Comparison of ENCODE assay signal across 15 cellular contexts in the genomic region with DNA sequence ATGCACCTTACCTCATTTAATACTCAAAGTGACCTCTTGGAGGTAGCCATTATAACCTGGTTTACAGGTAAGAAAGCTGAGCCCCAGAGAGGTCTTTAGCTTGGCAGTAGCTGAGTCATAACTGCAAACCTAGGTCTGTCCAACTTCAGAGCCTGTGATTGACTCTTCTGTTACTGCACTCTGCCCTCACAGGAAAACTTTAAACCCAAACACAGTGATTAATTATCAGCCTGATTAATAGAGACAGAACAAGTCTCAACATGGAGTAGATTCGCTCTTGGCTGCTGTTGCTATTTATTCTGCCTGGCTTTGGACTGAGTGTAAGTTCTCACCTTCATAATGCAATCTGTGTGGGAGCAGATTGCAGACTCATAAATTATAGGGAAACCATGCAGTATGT. TPM values are rescaled to one million over a fixed set of nuclear protein-coding genes. Genes with fewer than 3 reads are reported as not detected.
DNase-seq lines count a peak whose midpoint lies in the region; ATAC-seq and TF ChIP-seq lines count a peak whose summit lies in the region.
"Had no signal": no experiment of that assay in that cellular context is flagged by ENCODE, and none has a peak within 500 bp of the region (broad histone marks: within the 10 kb centered on the region; RNA-seq: fewer than 3 reads in every experiment).

No MANE protein-coding gene starts in this region.

- ATAC-seq in GM18873 (IDR thresholded peaks at IDR 0.05; ENCODE audit: low FRiP score, unreplicated experiment) (peak; percentile 44), mucosa of descending colon (peak; percentile 62), GM19452 (IDR thresholded peaks at IDR 0.05; ENCODE audit: unreplicated experiment) (no peak), HG02642 (IDR thresholded peaks at IDR 0.05; ENCODE audit: poor library complexity, unreplicated experiment) (no peak)
- ATAC-seq: gastrocnemius medialis; naive thymus-derived CD8-positive, alpha-beta T cell; stimulated activated naive CD8-positive, alpha-beta T cell treated with anti-CD3 and anti-CD28 coated beads, Interleukin-15, amount 100 ng/mL, for 72 hours had no signal

- CTCF ChIA-PET in mammary epithelial cell (lab: Charles Lee; ENCODE audit: low non-redundant PET): interaction anchor here (0.5 to 0.6 kb wide), 2 partner anchors 26 to 100 kb away, joined by 3 to 4 read pairs; no protein-coding TSS in a partner anchor

- 0% methylated on average over 1 of the region's 1 CpG for WGBS in mammary epithelial cell (ENCODE audit: low coverage, missing lambda C conversion rate)

- H3K4me3 Mint-ChIP-seq in mesothelial cell of epicardium: no peak overlapping the region
- H3K4me3 Mint-ChIP-seq: naive thymus-derived CD8-positive, alpha-beta T cell; stimulated activated naive CD8-positive, alpha-beta T cell treated with anti-CD3 and anti-CD28 coated beads, Interleukin-15, amount 100 ng/mL, for 72 hours had no signal

- H3K79me2 ChIP-seq in mammary epithelial cell (ENCODE audit: insufficient read depth, low read length): no peaks in the 10 kb centered on the region

- H3K27me3 Mint-ChIP-seq in mesothelial cell of epicardium (ENCODE audit: low read depth): peaks cover 3% of the 10 kb centered on the region
- H3K27me3 Mint-ChIP-seq: stimulated activated naive CD8-positive, alpha-beta T cell treated with anti-CD3 and anti-CD28 coated beads, Interleukin-15, amount 100 ng/mL, for 72 hours had no signal

- H3K9me3 Mint-ChIP-seq in mesothelial cell of epicardium: no peaks in the 10 kb centered on the region
- H3K9me3 Mint-ChIP-seq: stimulated activated naive CD8-positive, alpha-beta T cell treated with anti-CD3 and anti-CD28 coated beads, Interleukin-15, amount 100 ng/mL, for 72 hours had no signal

- intact Hi-C loops in mammary epithelial cell (cut with micrococcal nuclease): no loop called here
- intact Hi-C loops in mucosa of descending colon (cut with DNase I, micrococcal nuclease): no loop called here

- H2AFZ ChIP-seq in mammary epithelial cell (ENCODE audit: low read depth, low read length): no peak overlapping the region

- dilution Hi-C loops in mammary epithelial cell (cut with HindIII; ENCODE audit: low sequenced_read_pairs): no loop called here

- BruUV-seq in mammary epithelial cell (replicated peaks; lab: Mats Ljungman, UMichigan): no TSS peak

- peaks cover 43% of the 10 kb centered on the region for H3K4me1 ChIP-seq in mammary epithelial cell (ENCODE audit: insufficient read depth, low read length)
- peaks cover 8% of the 10 kb centered on the region for H3K4me1 ChIP-seq in mucosa of descending colon (ENCODE audit: low read depth)
- H3K4me1 ChIP-seq: ascending aorta, gastrocnemius medialis, sigmoid colon had no signal

- peak overlapping the region; percentile 67 for H3K9ac ChIP-seq in mammary epithelial cell (ENCODE audit: insufficient read depth, low read length)

- TF ChIP-seq CTCF in mammary epithelial cell (conservative IDR thresholded peaks at IDR 0.05 in 1 of 2, IDR thresholded peaks at IDR 0.05 in 1 of 2; ENCODE audit: extremely low read depth in 1 of 2, insufficient read depth in 1 of 2, low read depth in 1 of 2, low read length in 2 of 2): no peak
- no peak for TF ChIP-seq CTCF in mucosa of descending colon (IDR thresholded peaks at IDR 0.05)
- no peak for TF ChIP-seq CTCF in mesothelial cell of epicardium (IDR thresholded peaks at IDR 0.05; ENCODE audit: unreplicated experiment)
- TF ChIP-seq CTCF in GM13976 (IDR thresholded peaks at IDR 0.05; ENCODE audit: borderline replicate concordance, control extremely low read depth, extremely low read depth, insufficient read depth, missing control alignments): no peak

- H4K20me1 ChIP-seq in mammary epithelial cell (ENCODE audit: insufficient read depth, low read length): no peaks in the 10 kb centered on the region

- H3K36me3 Mint-ChIP-seq in mesothelial cell of epicardium: no peaks in the 10 kb centered on the region
- H3K36me3 Mint-ChIP-seq: naive thymus-derived CD8-positive, alpha-beta T cell had no signal

- no peak overlapping the region for H3K4me3 ChIP-seq in mammary epithelial cell (replicated peaks in 1 of 3; ENCODE audit: insufficient read depth in 1 of 3, low read depth in 2 of 3, low read length in 3 of 3)
- no peak overlapping the region for H3K4me3 ChIP-seq in mucosa of descending colon
- H3K4me3 ChIP-seq: ascending aorta, gastrocnemius medialis, sigmoid colon had no signal

- H3K27ac ChIP-seq in mammary epithelial cell (ENCODE audit: insufficient read depth, low read depth, low read length): peak overlapping the region; percentile 88
- H3K27ac ChIP-seq: ascending aorta, gastrocnemius medialis, sigmoid colon had no signal

- in situ Hi-C loops in mammary epithelial cell (cut with MboI; ENCODE audit: low sequenced_read_pairs in 2 of 2) (no loop called here), GM13976 (cut with MboI; ENCODE audit: low sequenced_read_pairs, unreplicated experiment) (no loop called here)

- peak overlapping the region; percentile 77 for H3K4me2 ChIP-seq in mammary epithelial cell (ENCODE audit: insufficient read depth, low read depth, low read length)

- no peak overlapping the region for H3K27ac Mint-ChIP-seq in mesothelial cell of epicardium
- H3K27ac Mint-ChIP-seq: naive thymus-derived CD8-positive, alpha-beta T cell; stimulated activated naive CD8-positive, alpha-beta T cell treated with anti-CD3 and anti-CD28 coated beads, Interleukin-15, amount 100 ng/mL, for 72 hours had no signal

- peaks cover 10% of the 10 kb centered on the region for H3K4me1 Mint-ChIP-seq in mesothelial cell of epicardium
- H3K4me1 Mint-ChIP-seq: naive thymus-derived CD8-positive, alpha-beta T cell; stimulated activated naive CD8-positive, alpha-beta T cell treated with anti-CD3 and anti-CD28 coated beads, Interleukin-15, amount 100 ng/mL, for 72 hours had no signal

- no peaks in the 10 kb centered on the region for H3K9me3 ChIP-seq in mammary epithelial cell (replicated peaks; ENCODE audit: insufficient read depth, low read length)
- no peaks in the 10 kb centered on the region for H3K9me3 ChIP-seq in mucosa of descending colon
- H3K9me3 ChIP-seq: ascending aorta, gastrocnemius medialis, sigmoid colon had no signal

- DNase-seq in NCI-H1105 treated with DMSO at 0.1 percent for 48 hours (lab: John Stamatoyannopoulos, UW): peak; percentile 90
- DNase-seq in mammary epithelial cell: peak; percentile 95
- DNase-seq in mucosa of descending colon: no peak
- no peak for DNase-seq in mesothelial cell of epicardium (ENCODE audit: low spot score in 2 of 2, unreplicated experiment in 2 of 2)
- no peak for DNase-seq in GM13976 (ENCODE audit: low spot score)
- DNase-seq: DMS79 treated with DMSO at 0.1 percent for 48 hours; gastrocnemius medialis; naive thymus-derived CD8-positive, alpha-beta T cell; NCI-H510A; sigmoid colon; stimulated activated naive CD8-positive, alpha-beta T cell treated with anti-CD3 and anti-CD28 coated beads, Interleukin-15, amount 100 ng/mL, for 72 hours had no signal

- H3K36me3 ChIP-seq in mammary epithelial cell (ENCODE audit: insufficient read depth, low read length): no peaks in the 10 kb centered on the region
- no peaks in the 10 kb centered on the region for H3K36me3 ChIP-seq in mucosa of descending colon (ENCODE audit: low read depth)
- H3K36me3 ChIP-seq: ascending aorta, gastrocnemius medialis, sigmoid colon had no signal

- H3K27me3 ChIP-seq in mammary epithelial cell (ENCODE audit: insufficient read depth, low read length): no peaks in the 10 kb centered on the region
- H3K27me3 ChIP-seq: ascending aorta, gastrocnemius medialis, sigmoid colon had no signal

RNA-seq across cellular contexts. Expression of a gene that starts 27.4 kb away (rescaled TPM):
- 100 to 1,000 TPM; 337 to 532 TPM for total RNA-seq in mammary epithelial cell
- polyA plus RNA-seq in mammary epithelial cell: 760 TPM
- 135 TPM for polyA minus RNA-seq in mammary epithelial cell
- 100 to 1,000 TPM; 228 to 441 (median 422) TPM for total RNA-seq in mucosa of descending colon
- 114 to 116 TPM (median 115 TPM) in 3 replicates for total RNA-seq in mesothelial cell of epicardium

RNA-seq across cellular contexts. Expression of a gene that starts 53.9 kb away (rescaled TPM):
- not detected for total RNA-seq in mammary epithelial cell
- not detected for polyA plus RNA-seq in mammary epithelial cell
- not detected for polyA minus RNA-seq in mammary epithelial cell
- total RNA-seq in mucosa of descending colon: not detected
- total RNA-seq in mesothelial cell of epicardium: not detected in 3 replicates
- total RNA-seq: ascending aorta; gastrocnemius medialis; naive thymus-derived CD8-positive, alpha-beta T cell; sigmoid colon had no signal
- polyA plus RNA-seq: naive thymus-derived CD8-positive, alpha-beta T cell; sigmoid colon had no signal

Comparison
In these comparisons a context has a peak if more than half of its experiments do, and no peak if none do; other contexts are left out.
1. ATAC-seq: peak in GM18873 (single experiment) and mucosa of descending colon (single experiment); none in GM19452 (single experiment) and HG02642 (single experiment).
2. DNase-seq: peak in NCI-H1105 treated with DMSO at 0.1 percent for 48 hours (single experiment) and mammary epithelial cell (single experiment); none in mucosa of descending colon (0 of 3), mesothelial cell of epicardium (0 of 2) and GM13976 (single experiment).